2 cellular contexts compared by ENCODE assay signal in the genomic region with DNA sequence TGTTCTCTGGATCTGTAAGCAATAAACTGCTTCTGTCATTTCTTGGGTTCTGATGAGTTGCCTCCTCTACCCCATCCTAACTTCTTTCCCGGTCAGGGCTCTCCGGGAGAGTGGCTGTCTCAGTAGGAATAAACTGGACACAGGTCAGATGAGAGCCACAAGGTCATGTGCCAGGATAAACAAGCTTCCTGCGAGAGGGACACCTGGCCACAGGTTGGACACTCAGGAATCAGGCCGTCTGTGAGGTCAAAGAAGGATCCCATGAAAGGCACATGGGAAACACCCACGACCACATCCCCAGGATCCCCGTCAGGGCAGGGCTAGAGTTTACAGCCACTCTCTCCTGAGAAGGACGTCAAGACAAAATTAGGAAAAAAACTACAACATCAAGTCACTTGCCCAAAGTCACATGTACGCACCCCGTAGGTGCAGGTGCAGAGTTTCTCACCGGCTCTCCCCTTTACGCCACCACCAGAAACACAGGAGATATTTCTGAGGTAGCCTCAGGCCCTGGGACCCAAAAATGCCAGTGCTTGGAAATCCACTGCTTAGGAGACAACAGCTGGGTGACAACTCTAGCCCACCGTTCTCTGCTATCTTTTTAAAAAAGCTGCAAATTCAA.
TF ChIP-seq lines count a peak whose summit lies in the region.

No MANE protein-coding gene starts in this region.

TF ChIP-seq in WTC11, 78 proteins besides CTCF, POLR2A, EP300 and RAD21 (continues in another document):
- TF ChIP-seq, protein P1, sequence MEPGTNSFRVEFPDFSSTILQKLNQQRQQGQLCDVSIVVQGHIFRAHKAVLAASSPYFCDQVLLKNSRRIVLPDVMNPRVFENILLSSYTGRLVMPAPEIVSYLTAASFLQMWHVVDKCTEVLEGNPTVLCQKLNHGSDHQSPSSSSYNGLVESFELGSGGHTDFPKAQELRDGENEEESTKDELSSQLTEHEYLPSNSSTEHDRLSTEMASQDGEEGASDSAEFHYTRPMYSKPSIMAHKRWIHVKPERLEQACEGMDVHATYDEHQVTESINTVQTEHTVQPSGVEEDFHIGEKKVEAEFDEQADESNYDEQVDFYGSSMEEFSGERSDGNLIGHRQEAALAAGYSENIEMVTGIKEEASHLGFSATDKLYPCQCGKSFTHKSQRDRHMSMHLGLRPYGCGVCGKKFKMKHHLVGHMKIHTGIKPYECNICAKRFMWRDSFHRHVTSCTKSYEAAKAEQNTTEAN (CRISPR knock-in tag; IDR thresholded peaks at IDR 0.05), result no peak
- TF ChIP-seq SMAD3 (CRISPR knock-in tag; IDR thresholded peaks at IDR 0.05; ENCODE audit: borderline replicate concordance), result no peak
- TF ChIP-seq FOXJ3 (CRISPR knock-in tag; IDR thresholded peaks at IDR 0.05; ENCODE audit: borderline replicate concordance), result no peak
- no peak for TF ChIP-seq FOXK1 (CRISPR knock-in tag; IDR thresholded peaks at IDR 0.05)
- TF ChIP-seq CBFB (CRISPR knock-in tag; IDR thresholded peaks at IDR 0.05; ENCODE audit: low read depth), result no peak
- TF ChIP-seq, protein P2, sequence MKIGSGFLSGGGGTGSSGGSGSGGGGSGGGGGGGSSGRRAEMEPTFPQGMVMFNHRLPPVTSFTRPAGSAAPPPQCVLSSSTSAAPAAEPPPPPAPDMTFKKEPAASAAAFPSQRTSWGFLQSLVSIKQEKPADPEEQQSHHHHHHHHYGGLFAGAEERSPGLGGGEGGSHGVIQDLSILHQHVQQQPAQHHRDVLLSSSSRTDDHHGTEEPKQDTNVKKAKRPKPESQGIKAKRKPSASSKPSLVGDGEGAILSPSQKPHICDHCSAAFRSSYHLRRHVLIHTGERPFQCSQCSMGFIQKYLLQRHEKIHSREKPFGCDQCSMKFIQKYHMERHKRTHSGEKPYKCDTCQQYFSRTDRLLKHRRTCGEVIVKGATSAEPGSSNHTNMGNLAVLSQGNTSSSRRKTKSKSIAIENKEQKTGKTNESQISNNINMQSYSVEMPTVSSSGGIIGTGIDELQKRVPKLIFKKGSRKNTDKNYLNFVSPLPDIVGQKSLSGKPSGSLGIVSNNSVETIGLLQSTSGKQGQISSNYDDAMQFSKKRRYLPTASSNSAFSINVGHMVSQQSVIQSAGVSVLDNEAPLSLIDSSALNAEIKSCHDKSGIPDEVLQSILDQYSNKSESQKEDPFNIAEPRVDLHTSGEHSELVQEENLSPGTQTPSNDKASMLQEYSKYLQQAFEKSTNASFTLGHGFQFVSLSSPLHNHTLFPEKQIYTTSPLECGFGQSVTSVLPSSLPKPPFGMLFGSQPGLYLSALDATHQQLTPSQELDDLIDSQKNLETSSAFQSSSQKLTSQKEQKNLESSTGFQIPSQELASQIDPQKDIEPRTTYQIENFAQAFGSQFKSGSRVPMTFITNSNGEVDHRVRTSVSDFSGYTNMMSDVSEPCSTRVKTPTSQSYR (CRISPR knock-in tag; IDR thresholded peaks at IDR 0.05), result no peak
- no peak for TF ChIP-seq SOX15 (CRISPR knock-in tag; IDR thresholded peaks at IDR 0.05)
- TF ChIP-seq, protein P3, sequence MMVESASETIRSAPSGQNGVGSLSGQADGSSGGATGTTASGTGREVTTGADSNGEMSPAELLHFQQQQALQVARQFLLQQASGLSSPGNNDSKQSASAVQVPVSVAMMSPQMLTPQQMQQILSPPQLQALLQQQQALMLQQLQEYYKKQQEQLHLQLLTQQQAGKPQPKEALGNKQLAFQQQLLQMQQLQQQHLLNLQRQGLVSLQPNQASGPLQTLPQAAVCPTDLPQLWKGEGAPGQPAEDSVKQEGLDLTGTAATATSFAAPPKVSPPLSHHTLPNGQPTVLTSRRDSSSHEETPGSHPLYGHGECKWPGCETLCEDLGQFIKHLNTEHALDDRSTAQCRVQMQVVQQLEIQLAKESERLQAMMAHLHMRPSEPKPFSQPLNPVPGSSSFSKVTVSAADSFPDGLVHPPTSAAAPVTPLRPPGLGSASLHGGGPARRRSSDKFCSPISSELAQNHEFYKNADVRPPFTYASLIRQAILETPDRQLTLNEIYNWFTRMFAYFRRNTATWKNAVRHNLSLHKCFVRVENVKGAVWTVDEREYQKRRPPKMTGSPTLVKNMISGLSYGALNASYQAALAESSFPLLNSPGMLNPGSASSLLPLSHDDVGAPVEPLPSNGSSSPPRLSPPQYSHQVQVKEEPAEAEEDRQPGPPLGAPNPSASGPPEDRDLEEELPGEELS (CRISPR knock-in tag; IDR thresholded peaks at IDR 0.05), result no peak
- no peak for TF ChIP-seq MXD4 (CRISPR knock-in tag; IDR thresholded peaks at IDR 0.05; ENCODE audit: borderline replicate concordance)
- TF ChIP-seq, protein P4, sequence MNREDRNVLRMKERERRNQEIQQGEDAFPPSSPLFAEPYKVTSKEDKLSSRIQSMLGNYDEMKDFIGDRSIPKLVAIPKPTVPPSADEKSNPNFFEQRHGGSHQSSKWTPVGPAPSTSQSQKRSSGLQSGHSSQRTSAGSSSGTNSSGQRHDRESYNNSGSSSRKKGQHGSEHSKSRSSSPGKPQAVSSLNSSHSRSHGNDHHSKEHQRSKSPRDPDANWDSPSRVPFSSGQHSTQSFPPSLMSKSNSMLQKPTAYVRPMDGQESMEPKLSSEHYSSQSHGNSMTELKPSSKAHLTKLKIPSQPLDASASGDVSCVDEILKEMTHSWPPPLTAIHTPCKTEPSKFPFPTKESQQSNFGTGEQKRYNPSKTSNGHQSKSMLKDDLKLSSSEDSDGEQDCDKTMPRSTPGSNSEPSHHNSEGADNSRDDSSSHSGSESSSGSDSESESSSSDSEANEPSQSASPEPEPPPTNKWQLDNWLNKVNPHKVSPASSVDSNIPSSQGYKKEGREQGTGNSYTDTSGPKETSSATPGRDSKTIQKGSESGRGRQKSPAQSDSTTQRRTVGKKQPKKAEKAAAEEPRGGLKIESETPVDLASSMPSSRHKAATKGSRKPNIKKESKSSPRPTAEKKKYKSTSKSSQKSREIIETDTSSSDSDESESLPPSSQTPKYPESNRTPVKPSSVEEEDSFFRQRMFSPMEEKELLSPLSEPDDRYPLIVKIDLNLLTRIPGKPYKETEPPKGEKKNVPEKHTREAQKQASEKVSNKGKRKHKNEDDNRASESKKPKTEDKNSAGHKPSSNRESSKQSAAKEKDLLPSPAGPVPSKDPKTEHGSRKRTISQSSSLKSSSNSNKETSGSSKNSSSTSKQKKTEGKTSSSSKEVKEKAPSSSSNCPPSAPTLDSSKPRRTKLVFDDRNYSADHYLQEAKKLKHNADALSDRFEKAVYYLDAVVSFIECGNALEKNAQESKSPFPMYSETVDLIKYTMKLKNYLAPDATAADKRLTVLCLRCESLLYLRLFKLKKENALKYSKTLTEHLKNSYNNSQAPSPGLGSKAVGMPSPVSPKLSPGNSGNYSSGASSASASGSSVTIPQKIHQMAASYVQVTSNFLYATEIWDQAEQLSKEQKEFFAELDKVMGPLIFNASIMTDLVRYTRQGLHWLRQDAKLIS (CRISPR knock-in tag; IDR thresholded peaks at IDR 0.05; ENCODE audit: borderline replicate concordance), result no peak
- no peak for TF ChIP-seq ZBTB21 (CRISPR knock-in tag; IDR thresholded peaks at IDR 0.05; ENCODE audit: borderline replicate concordance)

TF ChIP-seq in HepG2, 621 proteins besides CTCF, POLR2A, EP300 and RAD21:
- TF ChIP-seq TOPORS (CRISPR knock-in tag; IDR thresholded peaks at IDR 0.05), result no peak
- TF ChIP-seq, protein P5, sequence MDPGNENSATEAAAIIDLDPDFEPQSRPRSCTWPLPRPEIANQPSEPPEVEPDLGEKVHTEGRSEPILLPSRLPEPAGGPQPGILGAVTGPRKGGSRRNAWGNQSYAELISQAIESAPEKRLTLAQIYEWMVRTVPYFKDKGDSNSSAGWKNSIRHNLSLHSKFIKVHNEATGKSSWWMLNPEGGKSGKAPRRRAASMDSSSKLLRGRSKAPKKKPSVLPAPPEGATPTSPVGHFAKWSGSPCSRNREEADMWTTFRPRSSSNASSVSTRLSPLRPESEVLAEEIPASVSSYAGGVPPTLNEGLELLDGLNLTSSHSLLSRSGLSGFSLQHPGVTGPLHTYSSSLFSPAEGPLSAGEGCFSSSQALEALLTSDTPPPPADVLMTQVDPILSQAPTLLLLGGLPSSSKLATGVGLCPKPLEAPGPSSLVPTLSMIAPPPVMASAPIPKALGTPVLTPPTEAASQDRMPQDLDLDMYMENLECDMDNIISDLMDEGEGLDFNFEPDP (CRISPR knock-in tag; conservative IDR thresholded peaks at IDR 0.05), result 0 out of 2 replicates have a peak, but pooled peaks have one; percentile 22
